8 cellular contexts compared by ENCODE assay signal in genomic region chr1:46301406-46302090, GRCh38. TPM values are rescaled to one million over a fixed set of nuclear protein-coding genes. Genes with fewer than 3 reads are reported as not detected.
DNase-seq lines count a peak whose midpoint lies in the region; TF ChIP-seq lines count a peak whose summit lies in the region.

No MANE protein-coding gene starts in this region.

- peaks cover 0 to 14% (median 0%) of the 10 kb centered on the region in 3 donors for H3K36me3 ChIP-seq in Peyer's patch

- POLR2A ChIA-PET in AG04449 (lab: Yijun Ruan, JAX) = no interaction called here

- H3K27me3 ChIP-seq in Peyer's patch (no peaks in the 10 kb centered on the region), layer of hippocampus (ENCODE audit: control insufficient read depth, insufficient read depth, low read length) (no peaks in the 10 kb centered on the region)

- H3K4me1 ChIP-seq in Peyer's patch = peaks cover 0 to 38% (median 4%) of the 10 kb centered on the region in 4 donors

- DNase-seq in AG04449 (ENCODE audit: low read depth, low spot score) = no peak
- peak; percentile 23 for DNase-seq in GM20000 (ENCODE audit: low spot score)
- DNase-seq in Peyer's patch = peak in 1 of 3 donors; percentile 52
- peak in 25 of 61 donors; percentile 9 to 64 (median 39) for DNase-seq in caudate nucleus (lab: John Stamatoyannopoulos, UW)
- peak; percentile 17 for DNase-seq in stimulated activated CD4-positive, alpha-beta T cell treated with anti-CD3 and anti-CD28 coated beads, Interleukin-4, amount 100 ng/mL, for 24 hours
- DNase-seq in NCI-H2196 (lab: John Stamatoyannopoulos, UW; ENCODE audit: unreplicated experiment) = no peak
- DNase-seq in retina = no peak

- peak overlapping the region; percentile 89 to 94 (median 94) for H3K27ac ChIP-seq in Peyer's patch
- peak overlapping the region; percentile 98 for H3K27ac ChIP-seq in caudate nucleus (ENCODE audit: low read depth, low read length)
- peak overlapping the region; percentile 96 for H3K27ac ChIP-seq in layer of hippocampus (ENCODE audit: low read depth, low read length)

- TF ChIP-seq POLR2A in Peyer's patch (IDR thresholded peaks at IDR 0.05) = no peak

- CTCF ChIA-PET in AG04449 (lab: Yijun Ruan, JAX) = interaction anchor here (1.2 to 1.6 kb wide), 3 partner anchors 13 to 46 kb away, joined by 5 to 7 read pairs (median 6); partner anchors contain the start of gene NSUN4

- H3K4me3 ChIP-seq in AG04449 (ENCODE audit: low read depth, low read length) (peak overlapping the region; percentile 78), Peyer's patch (peak overlapping the region; percentile 78 to 92 (median 80))

- TF ChIP-seq CTCF in AG04449 (IDR thresholded peaks at IDR 0.05; ENCODE audit: insufficient read depth, low read length, missing control alignments) (no peak), GM20000 (IDR thresholded peaks at IDR 0.05; ENCODE audit: extremely low read depth, missing control alignments) (no peak), Peyer's patch (IDR thresholded peaks at IDR 0.05) (no peak)

- no peaks in the 10 kb centered on the region for H3K9me3 ChIP-seq in Peyer's patch

RNA-seq across cellular contexts. Expression of gene LRRC41, which starts 1.9 kb away (rescaled TPM):
- 10 to 100 TPM; 19.8 to 72.3 (median 65.3) TPM for total RNA-seq in Peyer's patch

RNA-seq across cellular contexts. Expression of gene UQCRH, which starts 1.9 kb away (rescaled TPM):
- 100 to 1,000 TPM; 230 to 300 (median 262) TPM for total RNA-seq in Peyer's patch

RNA-seq across cellular contexts. Expression of gene NSUN4, which starts 39.1 kb away (rescaled TPM):
- total RNA-seq in Peyer's patch = 10 to 100 TPM; 12.8 to 29.4 (median 18.0) TPM

RNA-seq across cellular contexts. Expression of gene RAD54L, which starts 54.0 kb away (rescaled TPM):
- 10 to 100 TPM in 2 of 4 donors, 1 to 10 TPM in 2; 3.9 to 71.8 (median 10.3) TPM for total RNA-seq in Peyer's patch

Comparison
In these comparisons a context has a peak if more than half of its experiments do, and no peak if none do; other contexts are left out.
1. DNase-seq: peak in GM20000 (single experiment) and stimulated activated CD4-positive, alpha-beta T cell treated with anti-CD3 and anti-CD28 coated beads, Interleukin-4, amount 100 ng/mL, for 24 hours (single experiment); none in AG04449 (single experiment), NCI-H2196 (single experiment) and retina (single experiment).
2. Peak in every context shown above with its lines, with median percentiles within 50 percentile points of each other: H3K27ac ChIP-seq.